1 cellular context compared by ENCODE assay signal in genomic region chr17:58176200-58176599, GRCh38.
TF ChIP-seq lines count a peak whose summit lies in the region.

No MANE protein-coding gene starts in this region.

TF ChIP-seq in SK-N-SH, 30 proteins besides CTCF, POLR2A, EP300 and RAD21:
- TF ChIP-seq REST (IDR thresholded peaks at IDR 0.05; ENCODE audit: low read depth, low read length) (peak; percentile 96), GATA2 (CRISPR knock-in tag; IDR thresholded peaks at IDR 0.05) (no peak)
